In the genomic region with DNA sequence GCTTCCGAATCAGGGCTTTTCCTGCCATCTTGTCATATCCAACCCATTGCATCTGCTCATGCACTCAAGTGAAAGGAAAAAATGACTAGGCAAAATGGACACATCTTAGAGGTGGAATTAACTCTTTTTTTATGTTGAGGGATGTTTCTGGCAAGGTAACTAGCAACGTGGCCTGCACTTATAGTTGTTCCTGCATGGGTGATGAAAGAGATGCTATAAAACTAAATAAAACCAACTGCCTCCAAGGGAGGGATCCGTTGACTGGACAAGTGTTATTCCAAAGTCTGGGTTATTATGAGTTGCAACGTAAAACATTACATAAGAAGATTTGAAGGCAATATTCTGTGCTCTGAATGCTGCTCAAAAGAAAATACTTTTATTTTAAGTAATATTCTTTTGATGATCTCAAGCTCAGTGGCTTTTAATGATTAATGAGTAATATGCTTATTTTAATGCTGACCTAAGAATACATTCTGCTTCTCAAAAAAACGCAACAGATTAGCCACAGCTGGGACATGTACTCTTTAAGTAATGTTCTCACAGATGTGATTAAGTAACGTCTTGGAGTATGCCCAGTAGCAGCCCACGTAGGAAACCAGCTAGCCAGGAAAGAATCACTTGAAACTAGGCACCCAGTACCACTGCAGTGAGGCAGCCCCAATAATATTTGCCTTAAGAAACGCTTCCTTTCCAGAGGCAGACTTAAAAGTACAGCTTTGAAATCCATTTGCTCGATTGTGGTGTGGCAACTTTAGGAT, we compare ENCODE assay signal across 17 cellular contexts. TPM values are rescaled to one million over a fixed set of nuclear protein-coding genes. Genes with fewer than 3 reads are reported as not detected.
DNase-seq lines count a peak whose midpoint lies in the region; ATAC-seq and TF ChIP-seq lines count a peak whose summit lies in the region.
"Had no signal": no experiment of that assay in that cellular context is flagged by ENCODE, and none has a peak within 500 bp of the region (broad histone marks: within the 10 kb centered on the region; RNA-seq: fewer than 3 reads in every experiment).

No MANE protein-coding gene starts in this region.

- DNase-seq in AG09309 (ENCODE audit: low read depth) (peak; percentile 71), mammary epithelial cell (no peak), left cardiac atrium (no peak), renal cortical epithelial cell (ENCODE audit: low read depth) (peak; percentile 40), GM19238 (ENCODE audit: insufficient read length, low spot score) (no peak)
- DNase-seq: activated CD4-positive, alpha-beta T cell treated with anti-CD3 and anti-CD28 coated beads, Interleukin-2, amount 50 U/mL, for 4 hours; activated gamma-delta T cell treated with Interleukin-2 at 50 U/mL for 16 hours; DMS79 treated with DMSO at 0.1 percent for 48 hours; islet precursor cell; NCI-H1092; NCI-H2227 treated with DMSO at 0.1 percent for 48 hours; T-helper 1 cell had no signal

- CTCF ChIA-PET in mammary epithelial cell (lab: Charles Lee; ENCODE audit: low non-redundant PET) = no interaction called here

- no peak overlapping the region for H3K4me2 ChIP-seq in mammary epithelial cell (ENCODE audit: insufficient read depth, low read depth, low read length)

- peaks cover 44% of the 10 kb centered on the region for H3K79me2 ChIP-seq in mammary epithelial cell (ENCODE audit: insufficient read depth, low read length)

- no peaks in the 10 kb centered on the region for H4K20me1 ChIP-seq in mammary epithelial cell (ENCODE audit: insufficient read depth, low read length)

- TF ChIP-seq CTCF in AG09309 (IDR thresholded peaks at IDR 0.05; ENCODE audit: control insufficient read depth, insufficient read depth, low read depth, low read length, missing control alignments) = no peak
- no peak for TF ChIP-seq CTCF in mammary epithelial cell (conservative IDR thresholded peaks at IDR 0.05 in 1 of 2, IDR thresholded peaks at IDR 0.05 in 1 of 2; ENCODE audit: extremely low read depth in 1 of 2, insufficient read depth in 1 of 2, low read depth in 1 of 2, low read length in 2 of 2)

- dilution Hi-C loops in mammary epithelial cell (cut with HindIII; ENCODE audit: low sequenced_read_pairs) = no loop called here

- no peak overlapping the region for H2AFZ ChIP-seq in mammary epithelial cell (ENCODE audit: low read depth, low read length)

- H3K4me3 ChIP-seq in AG09309 (ENCODE audit: control insufficient read depth, low read depth, low read length) = no peak overlapping the region
- no peak overlapping the region for H3K4me3 ChIP-seq in mammary epithelial cell (replicated peaks in 1 of 3; ENCODE audit: insufficient read depth in 1 of 3, low read depth in 2 of 3, low read length in 3 of 3)

- intact Hi-C loops in mammary epithelial cell (cut with micrococcal nuclease) = no loop called here
- intact Hi-C loops in left cardiac atrium (cut with DNase I) = no loop called here

- H3K27me3 ChIP-seq in mammary epithelial cell (ENCODE audit: insufficient read depth, low read length) = no peaks in the 10 kb centered on the region

- WGBS in mammary epithelial cell (ENCODE audit: low coverage, missing lambda C conversion rate) = 34% methylated on average over 8 of the region's 9 CpGs

- in situ Hi-C loops in mammary epithelial cell (cut with MboI; ENCODE audit: low sequenced_read_pairs in 2 of 2) = no loop called here

- TSS peak; percentile 2 for BruUV-seq in mammary epithelial cell (replicated peaks; lab: Mats Ljungman, UMichigan)

- peaks cover 53% of the 10 kb centered on the region for H3K36me3 ChIP-seq in mammary epithelial cell (ENCODE audit: insufficient read depth, low read length)

- no peaks in the 10 kb centered on the region for H3K9me3 ChIP-seq in mammary epithelial cell (replicated peaks; ENCODE audit: insufficient read depth, low read length)

- H3K9ac ChIP-seq in mammary epithelial cell (ENCODE audit: insufficient read depth, low read length) = no peak overlapping the region

- H3K27ac ChIP-seq in mammary epithelial cell (ENCODE audit: insufficient read depth, low read depth, low read length) = no peak overlapping the region

- peak; percentile 72 to 79 for ATAC-seq in left cardiac atrium
- no peak for ATAC-seq in GM21717 (IDR thresholded peaks at IDR 0.05; ENCODE audit: unreplicated experiment)
- no peak for ATAC-seq in HG03025 (IDR thresholded peaks at IDR 0.05; ENCODE audit: low FRiP score, unreplicated experiment)
- ATAC-seq in HG03097 (IDR thresholded peaks at IDR 0.05; ENCODE audit: low FRiP score, unreplicated experiment) = no peak
- ATAC-seq: esophagus mucosa; natural killer cell treated with Interleukin-12 subunit alpha and Interleukin-12 subunit beta and Interleukin-15 and Interleukin-18, amount 100 ng/mL, for 72 hours had no signal

- H3K4me1 ChIP-seq in mammary epithelial cell (ENCODE audit: insufficient read depth, low read length) = no peaks in the 10 kb centered on the region

RNA-seq across cellular contexts. Expression of gene KLF3, which starts 27.4 kb away (rescaled TPM):
- total RNA-seq in mammary epithelial cell = 10 to 100 TPM; 24.2 to 41.3 TPM
- polyA plus RNA-seq in mammary epithelial cell = 11.6 TPM
- 35.3 TPM for polyA minus RNA-seq in mammary epithelial cell
- total RNA-seq in left cardiac atrium = 10 to 100 TPM; 20.6 to 29.5 TPM
- 17.5 and 30.6 TPM in 2 replicates for total RNA-seq in renal cortical epithelial cell

Comparison
In these comparisons a context has a peak if more than half of its experiments do, and no peak if none do; other contexts are left out.
1. DNase-seq: peak in AG09309 (single experiment) and renal cortical epithelial cell (single experiment); none in mammary epithelial cell (single experiment), left cardiac atrium (single experiment) and GM19238 (single experiment).
2. ATAC-seq: peak in left cardiac atrium (2 of 2); none in GM21717 (single experiment), HG03025 (single experiment) and HG03097 (single experiment).